ENCODE assay signal across 21 cellular contexts in the genomic region with DNA sequence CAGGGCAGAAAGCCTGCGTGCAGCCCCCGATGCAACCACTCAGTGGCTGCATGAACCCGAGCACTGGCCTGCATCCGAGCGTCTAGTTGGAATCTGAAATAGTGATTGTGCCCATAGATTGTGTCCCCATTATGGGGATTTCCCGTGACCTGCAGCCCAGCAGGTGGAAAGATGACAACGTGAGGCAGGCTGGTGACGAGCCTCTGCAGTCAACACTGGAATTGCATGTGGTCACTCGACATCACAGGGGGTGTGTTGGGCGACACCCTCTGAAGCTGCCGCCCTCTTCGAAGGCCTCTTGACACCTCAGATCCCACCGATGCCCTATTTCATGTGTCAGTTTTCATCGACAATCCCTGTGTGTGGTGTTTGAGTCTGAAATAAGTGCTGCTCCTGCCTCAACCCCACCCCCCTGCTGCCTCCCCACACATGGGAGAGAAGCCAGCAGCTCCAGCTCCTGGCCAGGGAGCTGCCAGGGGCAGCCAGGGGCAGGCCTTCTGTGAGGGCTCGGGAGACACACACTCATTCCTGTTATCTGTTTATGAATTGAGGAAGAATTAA.
A peak's percentile ranks its signal among the peaks of the same experiment; 100 is the strongest.
DNase-seq lines count a peak whose midpoint lies in the region; ATAC-seq and TF ChIP-seq lines count a peak whose summit lies in the region.
"Had no signal": no experiment of that assay in that cellular context is flagged by ENCODE, and none has a peak within 500 bp of the region (broad histone marks: within the 10 kb centered on the region; RNA-seq: fewer than 3 reads in every experiment).

No MANE protein-coding gene starts in this region.

- H3K36me3 Mint-ChIP-seq in activated naive CD8-positive, alpha-beta T cell treated with anti-CD3 and anti-CD28 coated beads, Interleukin-2, amount 10 ng/mL, durations not matched to agents 7 days and 5 days, result no peaks in the 10 kb centered on the region
- H3K36me3 Mint-ChIP-seq in activated naive CD8-positive, alpha-beta T cell treated with anti-CD3 and anti-CD28 coated beads, Interleukin-2, amount 50 U/mL, for 24 hours (ENCODE audit: low read depth), result no peaks in the 10 kb centered on the region
- H3K36me3 Mint-ChIP-seq in central memory CD8-positive, alpha-beta T cell (ENCODE audit: insufficient read depth), result no peaks in the 10 kb centered on the region
- H3K36me3 Mint-ChIP-seq: stimulated activated naive B cell treated with anti-CD40 and anti-IgM and Interleukin-4, amounts not matched to agents 10 μg/mL and 1 μg/mL and 100 μg/mL, for 72 hours had no signal

- TF ChIP-seq CTCF in lung (IDR thresholded peaks at IDR 0.05; ENCODE audit: control extremely low read depth, extremely low read depth) (no peak), upper lobe of right lung (IDR thresholded peaks at IDR 0.05) (no peak), GM20000 (IDR thresholded peaks at IDR 0.05; ENCODE audit: extremely low read depth, missing control alignments) (no peak)

- H3K27me3 ChIP-seq in lung (ENCODE audit: control insufficient read depth, insufficient read depth), result no peaks in the 10 kb centered on the region
- H3K27me3 ChIP-seq in upper lobe of right lung, result peaks cover 23% of the 10 kb centered on the region

- H3K27ac Mint-ChIP-seq in activated naive CD8-positive, alpha-beta T cell treated with anti-CD3 and anti-CD28 coated beads, Interleukin-2, amount 10 ng/mL, durations not matched to agents 7 days and 5 days, result peak overlapping the region; percentile 57
- no peak overlapping the region for H3K27ac Mint-ChIP-seq in activated naive CD8-positive, alpha-beta T cell treated with anti-CD3 and anti-CD28 coated beads, Interleukin-2, amount 50 U/mL, for 24 hours
- peak overlapping the region; percentile 7 for H3K27ac Mint-ChIP-seq in central memory CD8-positive, alpha-beta T cell (ENCODE audit: low read depth)
- H3K27ac Mint-ChIP-seq: CD4-positive, alpha-beta T cell; stimulated activated naive B cell treated with anti-CD40 and anti-IgM and Interleukin-4, amounts not matched to agents 10 μg/mL and 1 μg/mL and 100 μg/mL, for 72 hours had no signal

- WGBS in lung, 2 donors, result 72 to 79% methylated on average over 15 of the region's 15 CpGs

- H3K27me3 Mint-ChIP-seq in activated naive CD8-positive, alpha-beta T cell treated with anti-CD3 and anti-CD28 coated beads, Interleukin-2, amount 10 ng/mL, durations not matched to agents 7 days and 5 days, result peaks cover 35% of the 10 kb centered on the region
- H3K27me3 Mint-ChIP-seq in activated naive CD8-positive, alpha-beta T cell treated with anti-CD3 and anti-CD28 coated beads, Interleukin-2, amount 50 U/mL, for 24 hours, result peaks cover 20% of the 10 kb centered on the region
- H3K27me3 Mint-ChIP-seq in central memory CD8-positive, alpha-beta T cell, result peaks cover 50% of the 10 kb centered on the region

- POLR2A ChIA-PET in activated naive CD8-positive, alpha-beta T cell treated with anti-CD3 and anti-CD28 coated beads, Interleukin-2, amount 10 ng/mL, durations not matched to agents 7 days and 5 days (lab: Charles Lee), result no interaction called here

- H3K27ac ChIP-seq in lung (ENCODE audit: low read depth in 1 of 2, low read length in 1 of 2), result no peak overlapping the region
- H3K27ac ChIP-seq in upper lobe of right lung, result no peak overlapping the region
- H3K27ac ChIP-seq: cardiac muscle cell, PC-9, prostate gland, skin epidermis had no signal

- DNase-seq in activated naive CD8-positive, alpha-beta T cell treated with anti-CD3 and anti-CD28 coated beads, Interleukin-2, amount 10 ng/mL, durations not matched to agents 7 days and 5 days, result no peak
- no peak for DNase-seq in activated naive CD8-positive, alpha-beta T cell treated with anti-CD3 and anti-CD28 coated beads, Interleukin-2, amount 50 U/mL, for 24 hours
- no peak for DNase-seq in central memory CD8-positive, alpha-beta T cell (ENCODE audit: low spot score in 2 of 2)
- DNase-seq in lung (ENCODE audit: low spot score) (peak; percentile 19), upper lobe of right lung (peak; percentile 55), GM20000 (ENCODE audit: low spot score) (no peak)
- no peak for DNase-seq in activated effector memory CD4-positive, alpha-beta T cell treated with anti-CD3 and anti-CD28 coated beads, Interleukin-2, amount 50 U/mL, for 16 hours
- DNase-seq: activated CD4-positive, alpha-beta T cell treated with anti-CD3 and anti-CD28 coated beads for 48 hours; CD4-positive, alpha-beta T cell; Karpas-422; NCI-H2029; NCI-H82; SIG-M5; stimulated activated CD4-positive, alpha-beta T cell treated with anti-CD3 and anti-CD28 coated beads, Interleukin-2, amount 100 ng/mL, for 24 hours; stimulated activated naive B cell treated with anti-CD40 and anti-IgM and Interleukin-4, amounts not matched to agents 10 μg/mL and 1 μg/mL and 100 μg/mL, for 72 hours had no signal

- H3K4me3 ChIP-seq in lung (no peak overlapping the region), upper lobe of right lung (no peak overlapping the region)
- H3K4me3 ChIP-seq: cardiac muscle cell, PC-9, prostate gland, skin epidermis had no signal

- H3K9me3 ChIP-seq in lung (ENCODE audit: control insufficient read depth in 2 of 2, insufficient read depth in 1 of 2, low read length in 1 of 2), result peaks cover 0 to 5% of the 10 kb centered on the region in 2 donors
- no peaks in the 10 kb centered on the region for H3K9me3 ChIP-seq in upper lobe of right lung
- H3K9me3 ChIP-seq: prostate gland had no signal

- intact Hi-C loops in upper lobe of right lung (cut with DNase I), result no loop called here

- H3K36me3 ChIP-seq in lung (ENCODE audit: control insufficient read depth in 2 of 2, insufficient read depth in 2 of 2, low read length in 2 of 2), result no peaks in the 10 kb centered on the region
- no peaks in the 10 kb centered on the region for H3K36me3 ChIP-seq in upper lobe of right lung
- H3K36me3 ChIP-seq: cardiac muscle cell, prostate gland had no signal

- peak overlapping the region; percentile 67 for H3K4me3 Mint-ChIP-seq in activated naive CD8-positive, alpha-beta T cell treated with anti-CD3 and anti-CD28 coated beads, Interleukin-2, amount 10 ng/mL, durations not matched to agents 7 days and 5 days
- H3K4me3 Mint-ChIP-seq in activated naive CD8-positive, alpha-beta T cell treated with anti-CD3 and anti-CD28 coated beads, Interleukin-2, amount 50 U/mL, for 24 hours, result no peak overlapping the region
- H3K4me3 Mint-ChIP-seq in central memory CD8-positive, alpha-beta T cell, result no peak overlapping the region
- H3K4me3 Mint-ChIP-seq: CD4-positive, alpha-beta T cell; neural crest cell; stimulated activated naive B cell treated with anti-CD40 and anti-IgM and Interleukin-4, amounts not matched to agents 10 μg/mL and 1 μg/mL and 100 μg/mL, for 72 hours had no signal

- no peaks in the 10 kb centered on the region for H3K9me3 Mint-ChIP-seq in activated naive CD8-positive, alpha-beta T cell treated with anti-CD3 and anti-CD28 coated beads, Interleukin-2, amount 10 ng/mL, durations not matched to agents 7 days and 5 days
- H3K9me3 Mint-ChIP-seq in activated naive CD8-positive, alpha-beta T cell treated with anti-CD3 and anti-CD28 coated beads, Interleukin-2, amount 50 U/mL, for 24 hours, result no peaks in the 10 kb centered on the region
- H3K9me3 Mint-ChIP-seq in central memory CD8-positive, alpha-beta T cell, result no peaks in the 10 kb centered on the region
- H3K9me3 Mint-ChIP-seq: CD4-positive, alpha-beta T cell; neural crest cell; stimulated activated naive B cell treated with anti-CD40 and anti-IgM and Interleukin-4, amounts not matched to agents 10 μg/mL and 1 μg/mL and 100 μg/mL, for 72 hours had no signal

- H3K4me1 ChIP-seq in lung (ENCODE audit: control insufficient read depth in 2 of 2, insufficient read depth in 2 of 2, low read length in 2 of 2) (peaks cover 0 to 3% of the 10 kb centered on the region in 2 donors), upper lobe of right lung (peaks cover 14% of the 10 kb centered on the region)
- H3K4me1 ChIP-seq: prostate gland had no signal

- peaks cover 22% of the 10 kb centered on the region for H3K4me1 Mint-ChIP-seq in activated naive CD8-positive, alpha-beta T cell treated with anti-CD3 and anti-CD28 coated beads, Interleukin-2, amount 10 ng/mL, durations not matched to agents 7 days and 5 days
- peaks cover 14% of the 10 kb centered on the region for H3K4me1 Mint-ChIP-seq in activated naive CD8-positive, alpha-beta T cell treated with anti-CD3 and anti-CD28 coated beads, Interleukin-2, amount 50 U/mL, for 24 hours
- peaks cover 16% of the 10 kb centered on the region for H3K4me1 Mint-ChIP-seq in central memory CD8-positive, alpha-beta T cell

- ATAC-seq in activated naive CD8-positive, alpha-beta T cell treated with anti-CD3 and anti-CD28 coated beads, Interleukin-2, amount 10 ng/mL, durations not matched to agents 7 days and 5 days (ENCODE audit: low read depth), result no peak
- no peak for ATAC-seq in activated naive CD8-positive, alpha-beta T cell treated with anti-CD3 and anti-CD28 coated beads, Interleukin-2, amount 50 U/mL, for 24 hours
- no peak for ATAC-seq in central memory CD8-positive, alpha-beta T cell (replicated peaks; ENCODE audit: extremely low read depth, poor library complexity, severe bottlenecking)
- peak; percentile 15 for ATAC-seq in lung (ENCODE audit: insufficient read depth, low FRiP score)
- peak; percentile 6 for ATAC-seq in upper lobe of right lung
- ATAC-seq in HG03378 (IDR thresholded peaks at IDR 0.05; ENCODE audit: unreplicated experiment), result no peak

Comparison
In these comparisons a context has a peak if more than half of its experiments do, and no peak if none do; other contexts are left out.
1. ATAC-seq: peak in lung (single experiment) and upper lobe of right lung (single experiment); none in activated naive CD8-positive, alpha-beta T cell treated with anti-CD3 and anti-CD28 coated beads, Interleukin-2, amount 10 ng/mL, durations not matched to agents 7 days and 5 days (single experiment), activated naive CD8-positive, alpha-beta T cell treated with anti-CD3 and anti-CD28 coated beads, Interleukin-2, amount 50 U/mL, for 24 hours (single experiment), central memory CD8-positive, alpha-beta T cell (single experiment) and HG03378 (single experiment).
2. DNase-seq: peak in lung (single experiment) and upper lobe of right lung (single experiment); none in activated naive CD8-positive, alpha-beta T cell treated with anti-CD3 and anti-CD28 coated beads, Interleukin-2, amount 10 ng/mL, durations not matched to agents 7 days and 5 days (single experiment), activated naive CD8-positive, alpha-beta T cell treated with anti-CD3 and anti-CD28 coated beads, Interleukin-2, amount 50 U/mL, for 24 hours (single experiment), central memory CD8-positive, alpha-beta T cell (0 of 2), GM20000 (single experiment) and activated effector memory CD4-positive, alpha-beta T cell treated with anti-CD3 and anti-CD28 coated beads, Interleukin-2, amount 50 U/mL, for 16 hours (single experiment).